In genomic region chr1:87450615-87451209, GRCh38 we compare ENCODE assay signal across 9 cellular contexts.
DNase-seq lines count a peak whose midpoint lies in the region.
"Had no signal": no experiment of that assay in that cellular context is flagged by ENCODE, and none has a peak within 500 bp of the region (broad histone marks: within the 10 kb centered on the region; RNA-seq: fewer than 3 reads in every experiment).

No MANE protein-coding gene starts in this region.

- peaks cover 5% of the 10 kb centered on the region for H3K4me1 Mint-ChIP-seq in activated naive CD4-positive, alpha-beta T cell treated with anti-CD3 and anti-CD28 coated beads for 36 hours (ENCODE audit: low read depth)

- no peaks in the 10 kb centered on the region for H3K9me3 Mint-ChIP-seq in activated naive CD4-positive, alpha-beta T cell treated with anti-CD3 and anti-CD28 coated beads for 36 hours

- no peaks in the 10 kb centered on the region for H3K36me3 Mint-ChIP-seq in activated naive CD4-positive, alpha-beta T cell treated with anti-CD3 and anti-CD28 coated beads for 36 hours (ENCODE audit: low read depth)

- intact Hi-C loops in activated naive CD4-positive, alpha-beta T cell treated with anti-CD3 and anti-CD28 coated beads for 36 hours (cut with micrococcal nuclease), result loop anchor here (1.0 kb wide), 1 partner anchor 122 kb away; the partner anchor contains the start of gene LMO4

- H3K27ac Mint-ChIP-seq in activated naive CD4-positive, alpha-beta T cell treated with anti-CD3 and anti-CD28 coated beads for 36 hours, result no peak overlapping the region
- H3K27ac Mint-ChIP-seq: activated T-cell treated with anti-CD3 and anti-CD28 coated beads, Interleukin-2, amount 50 U/mL, for 72 hours had no signal

- CTCF ChIA-PET in activated naive CD4-positive, alpha-beta T cell treated with anti-CD3 and anti-CD28 coated beads for 36 hours (lab: Charles Lee), result interaction anchor here (1.0 kb wide), 1 partner anchor 125 kb away, joined by 4 read pairs; no protein-coding TSS in a partner anchor

- no peaks in the 10 kb centered on the region for H3K27me3 Mint-ChIP-seq in activated naive CD4-positive, alpha-beta T cell treated with anti-CD3 and anti-CD28 coated beads for 36 hours (ENCODE audit: low read depth)

- H3K4me3 Mint-ChIP-seq in activated naive CD4-positive, alpha-beta T cell treated with anti-CD3 and anti-CD28 coated beads for 36 hours, result no peak overlapping the region

- peak; percentile 20 for DNase-seq in activated CD8-positive, alpha-beta memory T cell treated with anti-CD3 and anti-CD28 coated beads, Interleukin-2, amount 50 U/mL, for 4 hours
- no peak for DNase-seq in activated CD8-positive, alpha-beta memory T cell treated with anti-CD3 and anti-CD28 coated beads, Interleukin-2, amount 50 U/mL, for 48 hours
- DNase-seq in NCI-H69 (lab: John Stamatoyannopoulos, UW) (peak; percentile 23), NCI-H1694 (lab: John Stamatoyannopoulos, UW) (no peak), 8988T (no peak), hepatic stellate cell (ENCODE audit: low spot score) (no peak)
- DNase-seq in activated naive CD4-positive, alpha-beta T cell treated with anti-CD3 and anti-CD28 coated beads for 36 hours, result peak; percentile 33
- DNase-seq in stimulated activated CD4-positive, alpha-beta T cell treated with anti-CD3 and anti-CD28 coated beads, Interleukin-4, amount 100 ng/mL, for 4 hours, result peak; percentile 2 to 7

Comparison
In these comparisons a context has a peak if more than half of its experiments do, and no peak if none do; other contexts are left out.
1. DNase-seq: peak in activated CD8-positive, alpha-beta memory T cell treated with anti-CD3 and anti-CD28 coated beads, Interleukin-2, amount 50 U/mL, for 4 hours (single experiment), NCI-H69 (single experiment), activated naive CD4-positive, alpha-beta T cell treated with anti-CD3 and anti-CD28 coated beads for 36 hours (single experiment) and stimulated activated CD4-positive, alpha-beta T cell treated with anti-CD3 and anti-CD28 coated beads, Interleukin-4, amount 100 ng/mL, for 4 hours (2 of 2); none in activated CD8-positive, alpha-beta memory T cell treated with anti-CD3 and anti-CD28 coated beads, Interleukin-2, amount 50 U/mL, for 48 hours (single experiment), NCI-H1694 (single experiment), 8988T (single experiment) and hepatic stellate cell (single experiment).